In genomic region chr10:121675344-121675743, GRCh38 we compare ENCODE assay signal across 18 cellular contexts.
A peak's percentile ranks its signal among the peaks of the same experiment; 100 is the strongest.
DNase-seq lines count a peak whose midpoint lies in the region; ATAC-seq, FAIRE-seq and TF ChIP-seq lines count a peak whose summit lies in the region.
"Had no signal": no experiment of that assay in that cellular context is flagged by ENCODE, and none has a peak within 500 bp of the region (broad histone marks: within the 10 kb centered on the region; RNA-seq: fewer than 3 reads in every experiment).

No MANE protein-coding gene starts in this region.

- TF ChIP-seq CTCF in HepG2 (CRISPR knock-in tag; IDR thresholded peaks at IDR 0.05) (no peak), gastrocnemius medialis (IDR thresholded peaks at IDR 0.05 in 4 of 5, conservative IDR thresholded peaks at IDR 0.05 in 1 of 5) (no peak), dorsolateral prefrontal cortex (IDR thresholded peaks at IDR 0.05 in 54 of 56, conservative IDR thresholded peaks at IDR 0.05 in 2 of 56; ENCODE audit: low read depth in 1 of 56, partially characterized antibody in 56 of 56) (no peak)

- no peak overlapping the region for H3K27ac ChIP-seq in epithelial cell of prostate
- H3K27ac ChIP-seq in HepG2 (ENCODE audit: extremely low read length, insufficient read depth, low read length): no peak overlapping the region
- no peak overlapping the region for H3K27ac ChIP-seq in small intestine (ENCODE audit: low read depth in 1 of 2, low read length in 1 of 2)
- H3K27ac ChIP-seq in gastrocnemius medialis: no peak overlapping the region
- no peak overlapping the region for H3K27ac ChIP-seq in dorsolateral prefrontal cortex
- H3K27ac ChIP-seq: 22Rv1, GM23248, HL-60 had no signal

- H3K4me3 ChIP-seq in HepG2 (replicated peaks in 1 of 3; ENCODE audit: insufficient read depth in 1 of 3, low read depth in 2 of 3, low read length in 3 of 3): no peak overlapping the region
- no peak overlapping the region for H3K4me3 ChIP-seq in small intestine (ENCODE audit: low read depth in 1 of 2, low read length in 2 of 2)
- no peak overlapping the region for H3K4me3 ChIP-seq in gastrocnemius medialis
- no peak overlapping the region for H3K4me3 ChIP-seq in dorsolateral prefrontal cortex
- H3K4me3 ChIP-seq: GM12878, GM23248 had no signal

- TF ChIP-seq POLR2A in HepG2 (IDR thresholded peaks at IDR 0.05; ENCODE audit: insufficient read depth in 1 of 2, low read depth in 2 of 2, low read length in 2 of 2) (no peak), gastrocnemius medialis (IDR thresholded peaks at IDR 0.05) (no peak)

- no peak overlapping the region for H3K9ac ChIP-seq in HepG2 (ENCODE audit: insufficient read depth, low read depth, low read length)
- H3K9ac ChIP-seq: GM23248 had no signal

- intact Hi-C loops in HepG2 (cut with micrococcal nuclease; ENCODE audit: unreplicated experiment): no loop called here
- intact Hi-C loops in head of caudate nucleus (cut with DNase I): no loop called here
- intact Hi-C loops in gastrocnemius medialis (cut with DNase I; ENCODE audit: low total_unique reads): no loop called here
- intact Hi-C loops in dorsolateral prefrontal cortex (cut with DNase I): no loop called here

- H3K27me3 ChIP-seq in HepG2 (ENCODE audit: control insufficient read depth in 1 of 2, insufficient read depth in 2 of 2, low read length in 2 of 2): no peaks in the 10 kb centered on the region
- no peaks in the 10 kb centered on the region for H3K27me3 ChIP-seq in small intestine (ENCODE audit: control insufficient read depth in 2 of 2, insufficient read depth in 2 of 2, low read length in 2 of 2)
- no peaks in the 10 kb centered on the region for H3K27me3 ChIP-seq in gastrocnemius medialis
- H3K27me3 ChIP-seq in dorsolateral prefrontal cortex: no peaks in the 10 kb centered on the region

- no peak for TF ChIP-seq RAD21 in HepG2 (CRISPR knock-in tag; IDR thresholded peaks at IDR 0.05)

- WGBS in HepG2 (ENCODE audit: low lambda C conversion rate): 4% methylated on average over 4 of the region's 4 CpGs
- WGBS in small intestine, 3 donors: 87 to 93% (median 88%) methylated on average over 4 of the region's 4 CpGs

- FAIRE-seq in HepG2 (lab: Jason Lieb, UNC) (no peak), small intestine (lab: Jason Lieb, UNC) (no peak)
- FAIRE-seq: GM12878, GM18507 had no signal

- H3K4me1 ChIP-seq in HepG2 (ENCODE audit: insufficient read depth, low read length): peaks cover 13% of the 10 kb centered on the region
- H3K4me1 ChIP-seq in small intestine (ENCODE audit: control insufficient read depth in 2 of 2, insufficient read depth in 1 of 2, low read depth in 1 of 2, low read length in 1 of 2): no peaks in the 10 kb centered on the region
- H3K4me1 ChIP-seq in gastrocnemius medialis: no peaks in the 10 kb centered on the region

- H3K36me3 ChIP-seq in HepG2 (replicated peaks in 1 of 2; ENCODE audit: control insufficient read depth in 1 of 2, insufficient read depth in 2 of 2, low read length in 2 of 2) (no peaks in the 10 kb centered on the region), small intestine (ENCODE audit: control insufficient read depth in 2 of 2, insufficient read depth in 2 of 2, low read length in 2 of 2) (no peaks in the 10 kb centered on the region), gastrocnemius medialis (no peaks in the 10 kb centered on the region)

- POLR2A ChIA-PET in HepG2 (lab: Yijun Ruan, JAX): no interaction called here

- H3K4me2 ChIP-seq in HepG2 (ENCODE audit: low read depth, low read length): no peak overlapping the region; the same call in 1 of the 2 replicates

- DNase-seq in DMS53 (lab: John Stamatoyannopoulos, UW) (peak; percentile 17), DMS53 treated with DMSO at 0.1 percent for 48 hours (lab: John Stamatoyannopoulos, UW; ENCODE audit: unreplicated experiment) (no peak), epithelial cell of prostate (ENCODE audit: low read depth, low spot score) (peak; percentile 73), HepG2 (ENCODE audit: low spot score) (no peak), small intestine (peak; percentile 25), head of caudate nucleus (no peak), gastrocnemius medialis (no peak), dorsolateral prefrontal cortex (no peak)
- DNase-seq: Caco-2; CD8-positive, alpha-beta T cell; DMS79; GM23248; H7; IMR-90 had no signal

- no TSS peak for BruUV-seq in HepG2 (replicated peaks; lab: Mats Ljungman, UMichigan)

- H4K20me1 ChIP-seq in HepG2 (ENCODE audit: insufficient read depth, low read length): no peaks in the 10 kb centered on the region

- no peaks in the 10 kb centered on the region for H3K79me2 ChIP-seq in HepG2 (ENCODE audit: insufficient read depth, low read length)

- H2AFZ ChIP-seq in HepG2 (ENCODE audit: low read length): no peak overlapping the region
- H2AFZ ChIP-seq: GM23248 had no signal

- no peaks in the 10 kb centered on the region for H3K9me3 ChIP-seq in HepG2 (ENCODE audit: low read length)
- H3K9me3 ChIP-seq in small intestine (ENCODE audit: control insufficient read depth, low read depth): no peaks in the 10 kb centered on the region
- H3K9me3 ChIP-seq in gastrocnemius medialis: no peaks in the 10 kb centered on the region

- CTCF ChIA-PET in HepG2 (lab: Yijun Ruan, JAX; ENCODE audit: low intra/inter-chr PET ratio, low total read pairs): no interaction called here

- ATAC-seq in HepG2 (peak; percentile 44; the same call in 1 of the 3 replicates), gastrocnemius medialis (no peak)
- ATAC-seq: CD8-positive, alpha-beta T cell; GM12878 had no signal

- TF ChIP-seq EP300 in HepG2 (IDR thresholded peaks at IDR 0.05; ENCODE audit: low read depth in 2 of 2, low read length in 2 of 2): no peak
- TF ChIP-seq EP300 in HepG2 (CRISPR knock-in tag; IDR thresholded peaks at IDR 0.05; ENCODE audit: borderline replicate concordance): no peak

- in situ Hi-C loops in HepG2 (cut with HindIII; ENCODE audit: extremely low pct_ligation_motif_present, low pct_unique_long_range_greater_than_20kb): no loop called here
- in situ Hi-C loops in gastrocnemius medialis (cut with MboI; ENCODE audit: low sequenced_read_pairs in 4 of 4): no loop called here

TF ChIP-seq in HepG2, 621 proteins besides CTCF, POLR2A, EP300 and RAD21:
- no peak for TF ChIP-seq ZNF629 (CRISPR knock-in tag; conservative IDR thresholded peaks at IDR 0.05)
- no peak for TF ChIP-seq ZSCAN22 (CRISPR knock-in tag; IDR thresholded peaks at IDR 0.05)
- no peak for TF ChIP-seq HHEX (CRISPR knock-in tag; IDR thresholded peaks at IDR 0.05)
- no peak for TF ChIP-seq ZXDC (CRISPR knock-in tag; IDR thresholded peaks at IDR 0.05)
- no peak for TF ChIP-seq HCFC1 (IDR thresholded peaks at IDR 0.05; ENCODE audit: low read depth, low read length)
- no peak for TF ChIP-seq MAF1 (CRISPR knock-in tag; IDR thresholded peaks at IDR 0.05; ENCODE audit: borderline replicate concordance)
- TF ChIP-seq ZNF317 (CRISPR knock-in tag; IDR thresholded peaks at IDR 0.05): peak; percentile 74
- TF ChIP-seq BORCS8-MEF2B (CRISPR knock-in tag; IDR thresholded peaks at IDR 0.05): no peak
- no peak for TF ChIP-seq ZNF557 (CRISPR knock-in tag; IDR thresholded peaks at IDR 0.05)
- TF ChIP-seq ZNF160 (CRISPR knock-in tag; IDR thresholded peaks at IDR 0.05): no peak
- TF ChIP-seq ZNF670 (CRISPR knock-in tag; IDR thresholded peaks at IDR 0.05; ENCODE audit: borderline replicate concordance): no peak
- TF ChIP-seq ARNTL (CRISPR knock-in tag; IDR thresholded peaks at IDR 0.05): no peak
- no peak for TF ChIP-seq FOSL1 (CRISPR knock-in tag; IDR thresholded peaks at IDR 0.05; ENCODE audit: borderline replicate concordance)
- peak; percentile 33; the same call in 1 of the 2 replicates for TF ChIP-seq FOXP1 (IDR thresholded peaks at IDR 0.05)
- 0 out of 2 replicates have a peak, but pooled peaks have one; percentile 12 for TF ChIP-seq FOXP1 (CRISPR knock-in tag; IDR thresholded peaks at IDR 0.05)
TF ChIP-seq in HepG2: peak in this region for 2.

Comparison
In these comparisons a context has a peak if more than half of its experiments do, and no peak if none do; other contexts are left out.
1. DNase-seq: peak in DMS53 (single experiment), epithelial cell of prostate (single experiment) and small intestine (single experiment); none in DMS53 treated with DMSO at 0.1 percent for 48 hours (single experiment), HepG2 (single experiment), head of caudate nucleus (0 of 42), gastrocnemius medialis (0 of 2) and dorsolateral prefrontal cortex (0 of 10).